Comparison of ENCODE assay signal across 16 cellular contexts in genomic region chr4:177444911-177445736, GRCh38. TPM values are rescaled to one million over a fixed set of nuclear protein-coding genes. Genes with fewer than 3 reads are reported as not detected.
A peak's percentile ranks its signal among the peaks of the same experiment; 100 is the strongest.
DNase-seq lines count a peak whose midpoint lies in the region; ATAC-seq, FAIRE-seq and TF ChIP-seq lines count a peak whose summit lies in the region.
"Had no signal": no experiment of that assay in that cellular context is flagged by ENCODE, and none has a peak within 500 bp of the region (broad histone marks: within the 10 kb centered on the region; RNA-seq: fewer than 3 reads in every experiment).

No MANE protein-coding gene starts in this region.

- peak overlapping the region; percentile 34; the same call in 1 of the 2 replicates for H3K9ac ChIP-seq in HUES48 (ENCODE audit: low read depth, low read length)

- WGBS in esophagus squamous epithelium, 2 donors, result 84 to 92% methylated on average over 22 to 25 of the region's 26 CpGs
- 83 to 91% (median 89%) methylated on average over 26 of the region's 26 CpGs for WGBS in small intestine, 3 donors

- no peak for TF ChIP-seq CTCF in esophagus squamous epithelium (IDR thresholded peaks at IDR 0.05)

- H3K27me3 ChIP-seq in HUES48 (ENCODE audit: control insufficient read depth, insufficient read depth, low read length), result no peaks in the 10 kb centered on the region
- H3K27me3 ChIP-seq in esophagus squamous epithelium, result no peaks in the 10 kb centered on the region
- H3K27me3 ChIP-seq in small intestine (ENCODE audit: control insufficient read depth in 2 of 2, insufficient read depth in 2 of 2, low read length in 2 of 2), result no peaks in the 10 kb centered on the region
- H3K27me3 ChIP-seq: breast epithelium, gastroesophageal sphincter, sigmoid colon, stomach had no signal

- no peaks in the 10 kb centered on the region for H3K9me3 ChIP-seq in HUES48 (ENCODE audit: control insufficient read depth, insufficient read depth, low read length)
- H3K9me3 ChIP-seq in esophagus squamous epithelium, result no peaks in the 10 kb centered on the region
- no peaks in the 10 kb centered on the region for H3K9me3 ChIP-seq in small intestine (ENCODE audit: control insufficient read depth, low read depth)
- H3K9me3 ChIP-seq: breast epithelium, gastroesophageal sphincter, sigmoid colon, stomach had no signal

- no peaks in the 10 kb centered on the region for H3K36me3 Mint-ChIP-seq in natural killer cell treated with Interleukin-12 subunit alpha and Interleukin-12 subunit beta and Interleukin-15 and Interleukin-18, amount 100 ng/mL, for 72 hours

- intact Hi-C loops in esophagus squamous epithelium (cut with DNase I), result no loop called here

- H3K9me3 Mint-ChIP-seq in natural killer cell treated with Interleukin-12 subunit alpha and Interleukin-12 subunit beta and Interleukin-15 and Interleukin-18, amount 100 ng/mL, for 72 hours, result no peaks in the 10 kb centered on the region

- H3K4me3 ChIP-seq in HUES48 (ENCODE audit: low read depth, low read length) (peak overlapping the region; percentile 65), esophagus squamous epithelium (no peak overlapping the region), small intestine (ENCODE audit: low read depth in 1 of 2, low read length in 2 of 2) (peak overlapping the region in 1 of 2 donors; percentile 13)
- H3K4me3 ChIP-seq: breast epithelium, gastroesophageal sphincter had no signal

- no peak for TF ChIP-seq POLR2A in esophagus squamous epithelium (IDR thresholded peaks at IDR 0.05)

- H3K4me1 ChIP-seq in HUES48 (ENCODE audit: control insufficient read depth, insufficient read depth, low read length) (peaks cover 25% of the 10 kb centered on the region), esophagus squamous epithelium (peaks cover 12 to 48% (median 15%) of the 10 kb centered on the region in 3 donors), small intestine (ENCODE audit: control insufficient read depth in 2 of 2, insufficient read depth in 1 of 2, low read depth in 1 of 2, low read length in 1 of 2) (no peaks in the 10 kb centered on the region)
- H3K4me1 ChIP-seq: breast epithelium had no signal

- H3K4me3 Mint-ChIP-seq in natural killer cell treated with Interleukin-12 subunit alpha and Interleukin-12 subunit beta and Interleukin-15 and Interleukin-18, amount 100 ng/mL, for 72 hours, result no peak overlapping the region

- no peaks in the 10 kb centered on the region for H3K27me3 Mint-ChIP-seq in natural killer cell treated with Interleukin-12 subunit alpha and Interleukin-12 subunit beta and Interleukin-15 and Interleukin-18, amount 100 ng/mL, for 72 hours

- DNase-seq in NCI-H69 (lab: John Stamatoyannopoulos, UW) (peak; percentile 90), esophagus squamous epithelium (lab: John Stamatoyannopoulos, UW) (no peak), small intestine (peak; percentile 11), occipital lobe (lab: John Stamatoyannopoulos, UW) (no peak), glomerular visceral epithelial cell (ENCODE audit: extremely low spot score) (no peak)
- DNase-seq in natural killer cell treated with Interleukin-12 subunit alpha and Interleukin-12 subunit beta and Interleukin-15 and Interleukin-18, amount 100 ng/mL, for 72 hours (ENCODE audit: low spot score), result no peak
- DNase-seq: activated CD4-positive, alpha-beta T cell treated with anti-CD3 and anti-CD28 coated beads, Interleukin-2, amount 50 U/mL, for 48 hours; activated effector memory CD4-positive, alpha-beta T cell treated with anti-CD3 and anti-CD28 coated beads, Interleukin-2, amount 50 U/mL, for 16 hours; left cardiac atrium; NCI-H1048; sigmoid colon; stomach had no signal

- no peak overlapping the region for H3K27ac Mint-ChIP-seq in natural killer cell treated with Interleukin-12 subunit alpha and Interleukin-12 subunit beta and Interleukin-15 and Interleukin-18, amount 100 ng/mL, for 72 hours

- H3K4me1 Mint-ChIP-seq in natural killer cell treated with Interleukin-12 subunit alpha and Interleukin-12 subunit beta and Interleukin-15 and Interleukin-18, amount 100 ng/mL, for 72 hours (ENCODE audit: low read depth in 2 of 2), result peaks cover 17 to 19% of the 10 kb centered on the region in 2 donors

- FAIRE-seq in small intestine (lab: Jason Lieb, UNC), result no peak
- FAIRE-seq: endometrium had no signal

- H3K36me3 ChIP-seq in HUES48 (ENCODE audit: control insufficient read depth, insufficient read depth, low read length) (no peaks in the 10 kb centered on the region), esophagus squamous epithelium (no peaks in the 10 kb centered on the region), small intestine (ENCODE audit: control insufficient read depth in 2 of 2, insufficient read depth in 2 of 2, low read length in 2 of 2) (no peaks in the 10 kb centered on the region)
- H3K36me3 ChIP-seq: breast epithelium, gastroesophageal sphincter, sigmoid colon, stomach had no signal

- no peak for ATAC-seq in natural killer cell treated with Interleukin-12 subunit alpha and Interleukin-12 subunit beta and Interleukin-15 and Interleukin-18, amount 100 ng/mL, for 72 hours
- ATAC-seq: gastroesophageal sphincter, left cardiac atrium had no signal

- H3K27ac ChIP-seq in HUES48 (ENCODE audit: low read depth, low read length), result no peak overlapping the region
- peak overlapping the region in 3 of 4 donors; percentile 34 to 44 (median 40) for H3K27ac ChIP-seq in esophagus squamous epithelium
- H3K27ac ChIP-seq in small intestine (ENCODE audit: low read depth in 1 of 2, low read length in 1 of 2), result peak overlapping the region in 1 of 2 donors; percentile 40
- H3K27ac ChIP-seq: breast epithelium, gastroesophageal sphincter, sigmoid colon, stomach had no signal

RNA-seq across cellular contexts. Expression of gene AGA, which starts 2.9 kb away (rescaled TPM):
- total RNA-seq in esophagus squamous epithelium (10 to 100 TPM; 27.7 to 34.0 (median 31.7) TPM), occipital lobe (11.7 TPM)
- polyA plus RNA-seq in small intestine, result 1 to 10 TPM; 6.0 to 9.2 (median 8.1) TPM
- 10 to 100 TPM; 14.8 to 15.1 TPM for total RNA-seq in natural killer cell treated with Interleukin-12 subunit alpha and Interleukin-12 subunit beta and Interleukin-15 and Interleukin-18, amount 100 ng/mL, for 72 hours

Comparison
In these comparisons a context has a peak if more than half of its experiments do, and no peak if none do; other contexts are left out.
1. DNase-seq: peak in NCI-H69 (single experiment) and small intestine (single experiment); none in esophagus squamous epithelium (single experiment), natural killer cell treated with Interleukin-12 subunit alpha and Interleukin-12 subunit beta and Interleukin-15 and Interleukin-18, amount 100 ng/mL, for 72 hours (single experiment), occipital lobe (single experiment) and glomerular visceral epithelial cell (single experiment).